27 cellular contexts compared by ENCODE assay signal in genomic region chr15:27815035-27815434, GRCh38.
A peak's percentile ranks its signal among the peaks of the same experiment; 100 is the strongest.
DNase-seq lines count a peak whose midpoint lies in the region; ATAC-seq, FAIRE-seq and TF ChIP-seq lines count a peak whose summit lies in the region.
"Had no signal": no experiment of that assay in that cellular context is flagged by ENCODE, and none has a peak within 500 bp of the region (broad histone marks: within the 10 kb centered on the region; RNA-seq: fewer than 3 reads in every experiment).

No MANE protein-coding gene starts in this region.

- H3K9ac ChIP-seq in K562 (ENCODE audit: insufficient read depth in 1 of 2, low read depth in 2 of 2, low read length in 2 of 2) (no peak overlapping the region), neuronal stem cell (ENCODE audit: low read depth, low read length, poor library complexity) (no peak overlapping the region)
- H3K9ac ChIP-seq: BLaER1 had no signal

- WGBS in K562 (ENCODE audit: insufficient coverage, low coverage, missing lambda C conversion rate), result 6% methylated on average over 8 of the region's 8 CpGs
- WGBS in neuronal stem cell (ENCODE audit: extremely low coverage in 2 of 2, insufficient read length in 2 of 2, insufficient replicate concordance in 1 of 2), 2 donors, result no CpG with 5 or more reads among the region's 8 CpGs

- no peak overlapping the region for H3K4ac ChIP-seq in neuronal stem cell (ENCODE audit: low read length)

- no peak for TF ChIP-seq POLR2A in K562 (conservative IDR thresholded peaks at IDR 0.05)

- no peaks in the 10 kb centered on the region for H4K20me1 ChIP-seq in K562 (replicated peaks; ENCODE audit: control insufficient read depth, insufficient read depth, low read length)
- H4K20me1 ChIP-seq: BLaER1 had no signal

- H3K79me1 ChIP-seq in neuronal stem cell (ENCODE audit: low read depth, low read length), result no peaks in the 10 kb centered on the region

- H2BK120ac ChIP-seq in neuronal stem cell (ENCODE audit: low read depth, low read length), result no peak overlapping the region

- CTCF ChIA-PET in K562 (lab: Yijun Ruan, JAX; ENCODE audit: low intra/inter-chr PET ratio), result no interaction called here

- TF ChIP-seq CTCF in K562 (IDR thresholded peaks at IDR 0.05 in 2 of 3, conservative IDR thresholded peaks at IDR 0.05 in 1 of 3; ENCODE audit: insufficient read depth in 2 of 3, low read depth in 1 of 3, low read length in 3 of 3) (no peak), coronary artery (IDR thresholded peaks at IDR 0.05) (no peak)

- H3K4me3 ChIP-seq in K562 (no peak overlapping the region), coronary artery (no peak overlapping the region), neuronal stem cell (ENCODE audit: low read length in 2 of 2) (no peak overlapping the region)
- H3K4me3 ChIP-seq: BLaER1, GM12878 had no signal

- POLR2A ChIA-PET in K562 (lab: Yijun Ruan, JAX), result interaction anchor here (0.6 kb wide), 1 partner anchor 445 kb away, joined by 3 read pairs; no protein-coding TSS in a partner anchor

- no peaks in the 10 kb centered on the region for H3K9me3 ChIP-seq in K562 (replicated peaks; ENCODE audit: control insufficient read depth, insufficient read depth, low read depth, low read length)
- H3K9me3 ChIP-seq in neuronal stem cell (replicated peaks in 1 of 2; ENCODE audit: control insufficient read depth in 2 of 2, insufficient read depth in 1 of 2, low read depth in 1 of 2, low read length in 2 of 2), result peaks cover 0 to 4% of the 10 kb centered on the region in 2 donors
- H3K9me3 ChIP-seq: BE2C had no signal

- peak overlapping the region; percentile 76 for H2BK15ac ChIP-seq in neuronal stem cell (ENCODE audit: low read length)

- TF ChIP-seq EP300 in K562 (IDR thresholded peaks at IDR 0.05; ENCODE audit: low read length), result no peak

- in situ Hi-C loops in K562 (cut with MboI), result no loop called here

- H3K18ac ChIP-seq in neuronal stem cell (ENCODE audit: low read length), result peak overlapping the region; percentile 54

- TF ChIP-seq RAD21 in K562 (CRISPR knock-in tag; conservative IDR thresholded peaks at IDR 0.05 in 1 of 2, IDR thresholded peaks at IDR 0.05 in 1 of 2), result no peak

- no peak overlapping the region for H3K27ac ChIP-seq in K562 (ENCODE audit: extremely low read depth, low read depth, low read length)
- H3K27ac ChIP-seq in coronary artery, result no peak overlapping the region
- H3K27ac ChIP-seq in neuronal stem cell (replicated peaks; ENCODE audit: low read length), result no peak overlapping the region
- H3K27ac ChIP-seq: BLaER1 had no signal

- H2AK5ac ChIP-seq in neuronal stem cell (ENCODE audit: low read depth, low read length), result no peak overlapping the region

- H2BK12ac ChIP-seq in neuronal stem cell (ENCODE audit: low read length), result no peak overlapping the region

- no peaks in the 10 kb centered on the region; a peak in 1 of 5 replicates for H3K4me1 ChIP-seq in K562 (replicated peaks in 1 of 2; ENCODE audit: control insufficient read depth in 2 of 2, insufficient read depth in 2 of 2, low read length in 2 of 2)
- H3K4me1 ChIP-seq in neuronal stem cell (ENCODE audit: control insufficient read depth in 2 of 2, insufficient read depth in 1 of 2, low read depth in 1 of 2, low read length in 2 of 2), result peaks cover 0 to 8% of the 10 kb centered on the region in 2 donors
- H3K4me1 ChIP-seq: BE2C had no signal

- H3K79me2 ChIP-seq in K562 (ENCODE audit: control insufficient read depth, insufficient read depth, low read length), result no peaks in the 10 kb centered on the region

- H3K27me3 ChIP-seq in K562 (ENCODE audit: control insufficient read depth in 2 of 2, insufficient read depth in 2 of 2, low read length in 2 of 2), result no peaks in the 10 kb centered on the region; a peak in 1 of 5 replicates
- H3K27me3 ChIP-seq in neuronal stem cell (ENCODE audit: control insufficient read depth in 3 of 3, insufficient read depth in 3 of 3, low read depth in 1 of 3, low read length in 3 of 3), result no peaks in the 10 kb centered on the region
- H3K27me3 ChIP-seq: BE2C, BLaER1 had no signal

- no TSS peak for BruUV-seq in K562 (replicated peaks; lab: Mats Ljungman, UMichigan)

- H3K14ac ChIP-seq in neuronal stem cell (ENCODE audit: low read length), result no peak overlapping the region

- no peak for FAIRE-seq in K562 (lab: Jason Lieb, UNC)
- FAIRE-seq: A204.1, GM12878, GM12892, GM18507, GM19239 had no signal

- intact Hi-C loops in K562 (cut with micrococcal nuclease), result no loop called here

- ATAC-seq in K562 (no peak), HG02973 (IDR thresholded peaks at IDR 0.05; ENCODE audit: unreplicated experiment) (no peak)
- ATAC-seq: GM12878 had no signal

- no peak overlapping the region for H3K23ac ChIP-seq in neuronal stem cell (ENCODE audit: low read depth, low read length, poor library complexity)

- no peaks in the 10 kb centered on the region for H3K9me1 ChIP-seq in K562 (ENCODE audit: control insufficient read depth, insufficient read depth, low read length)

- no peak overlapping the region for H2AFZ ChIP-seq in K562 (ENCODE audit: low read depth, low read length)
- no peak overlapping the region for H2AFZ ChIP-seq in neuronal stem cell (ENCODE audit: low read length)

- no peak overlapping the region for H3K4me2 ChIP-seq in K562 (ENCODE audit: insufficient read depth, low read length)
- H3K4me2 ChIP-seq in neuronal stem cell (ENCODE audit: insufficient read depth, low read length, poor library complexity, severe bottlenecking), result no peak overlapping the region
- H3K4me2 ChIP-seq: BLaER1 had no signal

- no peak overlapping the region for H2BK5ac ChIP-seq in neuronal stem cell (ENCODE audit: low read length)

- DNase-seq in K562 (ENCODE audit: extremely low read depth in 1 of 4, low spot score in 3 of 4) (no peak), coronary artery (ENCODE audit: low spot score) (peak; percentile 58), neuronal stem cell (ENCODE audit: low spot score) (no peak), hippocampal formation (lab: John Stamatoyannopoulos, UW) (no peak), occipital lobe (lab: John Stamatoyannopoulos, UW) (no peak)
- DNase-seq: 8988T; ACHN; BE2C; C1 segment of cervical spinal cord; CD4-positive, alpha-beta memory T cell; CD4-positive, CD25-positive, alpha-beta regulatory T cell; CD8-positive, alpha-beta memory T cell; COR-L47; DMS 273 treated with DMSO at 0.1 percent for 48 hours; DMS153; DMS53; DMS79; DND-41; EL; GDM1 had no signal

- no peak overlapping the region for H4K8ac ChIP-seq in neuronal stem cell (ENCODE audit: low read depth, low read length)

- H4K91ac ChIP-seq in neuronal stem cell (ENCODE audit: low read depth, low read length, poor library complexity), result no peak overlapping the region

- H3K36me3 ChIP-seq in K562 (ENCODE audit: control insufficient read depth, insufficient read depth, low read length) (no peaks in the 10 kb centered on the region), neuronal stem cell (replicated peaks in 1 of 2; ENCODE audit: control insufficient read depth in 2 of 2, insufficient read depth in 2 of 2, low read length in 2 of 2) (no peaks in the 10 kb centered on the region)
- H3K36me3 ChIP-seq: BE2C, BLaER1 had no signal

TF ChIP-seq in K562, 482 proteins besides CTCF, POLR2A, EP300 and RAD21:
- TF ChIP-seq DACH1 (IDR thresholded peaks at IDR 0.05; ENCODE audit: partially characterized antibody), result peak; percentile 2
- TF ChIP-seq MTA2 (IDR thresholded peaks at IDR 0.05; ENCODE audit: low read depth), result no peak
